Comparison of ENCODE assay signal across 1 cellular context in the genomic region with DNA sequence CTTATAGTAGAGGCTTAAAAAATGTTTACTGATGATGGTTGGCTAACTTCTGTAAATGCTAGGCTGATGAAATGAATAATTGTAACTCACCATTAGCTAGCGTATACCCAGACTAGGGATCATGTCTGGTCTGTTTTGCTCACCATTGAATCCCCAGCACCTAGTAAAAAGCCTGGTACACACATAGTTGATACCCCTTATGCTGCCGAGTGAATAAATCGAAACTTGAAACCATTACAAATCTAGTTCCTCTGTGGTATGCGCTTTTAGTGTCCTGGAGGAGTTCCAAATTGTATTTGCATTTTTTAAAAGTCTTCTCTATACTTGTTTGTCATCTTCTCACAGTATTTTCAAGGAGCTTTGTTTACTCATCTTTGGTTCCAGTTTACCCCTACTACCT.
TF ChIP-seq lines count a peak whose summit lies in the region.

No MANE protein-coding gene starts in this region.

TF ChIP-seq in H1, 55 proteins besides CTCF, POLR2A, EP300 and RAD21 (continued from another document):
- no peak for TF ChIP-seq RXRA (IDR thresholded peaks at IDR 0.05; ENCODE audit: insufficient read depth, low read depth, low read length)
- TF ChIP-seq RBBP5 (IDR thresholded peaks at IDR 0.05; ENCODE audit: borderline replicate concordance, low read depth, low read length) = no peak
- TF ChIP-seq RFX5 (IDR thresholded peaks at IDR 0.05; ENCODE audit: borderline replicate concordance, low read depth, low read length) = no peak
